13 cellular contexts compared by ENCODE assay signal in genomic region chr4:20015825-20016224, GRCh38.
DNase-seq lines count a peak whose midpoint lies in the region; ATAC-seq and TF ChIP-seq lines count a peak whose summit lies in the region.
"Had no signal": no experiment of that assay in that cellular context is flagged by ENCODE, and none has a peak within 500 bp of the region (broad histone marks: within the 10 kb centered on the region; RNA-seq: fewer than 3 reads in every experiment).

No MANE protein-coding gene starts in this region.

- no peak for TF ChIP-seq POLR2A in IMR-90 (IDR thresholded peaks at IDR 0.05; ENCODE audit: low read depth, low read length)

- ATAC-seq in IMR-90 (ENCODE audit: low read depth) (peak; percentile 40; the same call in 1 of the 2 replicates), mucosa of descending colon (peak; percentile 93), left ventricle myocardium superior (no peak)
- ATAC-seq: CD8-positive, alpha-beta T cell; K562 had no signal

- no peaks in the 10 kb centered on the region for H3K27me3 Mint-ChIP-seq in chondrocyte (ENCODE audit: low read depth)

- H4K20me1 ChIP-seq in IMR-90 (ENCODE audit: insufficient read depth, low read length) = no peaks in the 10 kb centered on the region

- no peaks in the 10 kb centered on the region for H3K79me1 ChIP-seq in IMR-90 (ENCODE audit: low read depth in 1 of 2, low read length in 2 of 2)

- peak overlapping the region; percentile 27; the same call in 1 of the 2 replicates for H2BK20ac ChIP-seq in IMR-90 (ENCODE audit: low read depth, low read length)

- H4K91ac ChIP-seq in IMR-90 (ENCODE audit: insufficient read depth, low read depth, low read length) = no peak overlapping the region

- no peaks in the 10 kb centered on the region for H3K79me2 ChIP-seq in ACC112 (ENCODE audit: control insufficient read depth, insufficient read depth, low read length, unreplicated experiment)

- no peak overlapping the region; the same call in 1 of the 2 replicates for H3K18ac ChIP-seq in IMR-90 (ENCODE audit: low read depth, low read length)

- no peaks in the 10 kb centered on the region for H3K27me3 ChIP-seq in ACC112 (ENCODE audit: insufficient read depth, low read length)
- no peaks in the 10 kb centered on the region for H3K27me3 ChIP-seq in IMR-90 (ENCODE audit: control insufficient read depth, insufficient read depth, low read length)
- H3K27me3 ChIP-seq: BE2C had no signal

- no peak overlapping the region for H2AK9ac ChIP-seq in IMR-90 (replicated peaks; ENCODE audit: low read depth, low read length, poor library complexity)

- H3K9me3 ChIP-seq in IMR-90 (ENCODE audit: control insufficient read depth, insufficient read depth, low read length) = no peaks in the 10 kb centered on the region
- H3K9me3 ChIP-seq in mucosa of descending colon = no peaks in the 10 kb centered on the region
- H3K9me3 ChIP-seq: BE2C had no signal

- H3K4ac ChIP-seq in IMR-90 (ENCODE audit: low read depth, low read length) = no peak overlapping the region

- CTCF ChIA-PET in IMR-90 (lab: Yijun Ruan, JAX) = no interaction called here

- no peak overlapping the region for H3K23ac ChIP-seq in IMR-90 (ENCODE audit: low read depth, low read length)

- peaks cover 3% of the 10 kb centered on the region; the same call in 1 of the 2 replicates for H3K9me1 ChIP-seq in IMR-90 (ENCODE audit: insufficient read depth, low read length)

- H3K4me2 ChIP-seq in IMR-90 (ENCODE audit: low read depth, low read length) = no peak overlapping the region

- TF ChIP-seq RAD21 in IMR-90 (IDR thresholded peaks at IDR 0.05; ENCODE audit: low read length) = no peak

- DNase-seq in IMR-90 (peak; percentile 80), chondrocyte (ENCODE audit: low spot score) (no peak), mucosa of descending colon (no peak), left ventricle myocardium superior (no peak), midbrain (lab: John Stamatoyannopoulos, UW) (no peak), ureter (ENCODE audit: low spot score) (no peak)
- DNase-seq: BE2C; CD8-positive, alpha-beta T cell; GM23248; NCI-H1092; RPMI8226 had no signal

- H3K56ac ChIP-seq in IMR-90 (ENCODE audit: extremely low read depth, insufficient read depth, low read length) = no peak overlapping the region

- peak overlapping the region; percentile 75 for H3K27ac Mint-ChIP-seq in chondrocyte (ENCODE audit: unreplicated experiment)
- H3K27ac Mint-ChIP-seq: CD8-positive, alpha-beta T cell had no signal

- dilution Hi-C loops in IMR-90 (cut with HindIII; ENCODE audit: low sequenced_read_pairs, unreplicated experiment) = no loop called here

- TF ChIP-seq CTCF in IMR-90 (conservative IDR thresholded peaks at IDR 0.05; ENCODE audit: low read depth, low read length) (no peak), chondrocyte (IDR thresholded peaks at IDR 0.05) (no peak), mucosa of descending colon (IDR thresholded peaks at IDR 0.05) (no peak)

- no TSS peak for BruUV-seq in IMR-90 (replicated peaks; lab: Mats Ljungman, UMichigan)

- no peak overlapping the region for H2AK5ac ChIP-seq in IMR-90 (ENCODE audit: low read depth, low read length)

- H3K4me1 ChIP-seq in ACC112 (ENCODE audit: control insufficient read depth, insufficient read depth, low read length, unreplicated experiment) (peaks cover 29% of the 10 kb centered on the region), IMR-90 (ENCODE audit: control insufficient read depth, insufficient read depth, low read length) (peaks cover 3% of the 10 kb centered on the region), mucosa of descending colon (ENCODE audit: low read depth) (no peaks in the 10 kb centered on the region)
- H3K4me1 ChIP-seq: BE2C had no signal

- H3K4me1 Mint-ChIP-seq in chondrocyte (ENCODE audit: low read depth) = peaks cover 34% of the 10 kb centered on the region

- H3K36me3 Mint-ChIP-seq in chondrocyte (ENCODE audit: low read depth) = no peaks in the 10 kb centered on the region
- H3K36me3 Mint-ChIP-seq: CD8-positive, alpha-beta T cell had no signal

- H2AFZ ChIP-seq in ACC112 (ENCODE audit: low read length, unreplicated experiment) (peak overlapping the region; percentile 6), IMR-90 (replicated peaks; ENCODE audit: low read length, poor library complexity) (no peak overlapping the region)
- H2AFZ ChIP-seq: GM23248 had no signal

- H3K4me3 ChIP-seq in ACC112 (ENCODE audit: low read depth, low read length) = no peak overlapping the region
- H3K4me3 ChIP-seq in IMR-90 (ENCODE audit: insufficient read depth, low read depth, low read length) = no peak overlapping the region
- no peak overlapping the region for H3K4me3 ChIP-seq in mucosa of descending colon
- H3K4me3 ChIP-seq: GM23248, K562 had no signal

- H4K5ac ChIP-seq in IMR-90 (ENCODE audit: low read depth, low read length) = no peak overlapping the region

- H3K27ac ChIP-seq in ACC112 (ENCODE audit: low read depth, low read length) = no peak overlapping the region
- H3K27ac ChIP-seq in IMR-90 (ENCODE audit: insufficient read depth, low read length) = no peak overlapping the region

- H3K14ac ChIP-seq in IMR-90 (replicated peaks; ENCODE audit: low read depth, low read length) = 0 out of 2 replicates have a peak overlapping the region, but pooled peaks have one; percentile 28

- POLR2A ChIA-PET in IMR-90 (lab: Charles Lee; ENCODE audit: unreplicated experiment) = no interaction called here

- H2BK5ac ChIP-seq in IMR-90 (ENCODE audit: low read depth, low read length, poor library complexity, severe bottlenecking) = no peak overlapping the region

- in situ Hi-C loops in IMR-90 (cut with MboI; ENCODE audit: low sequenced_read_pairs) = no loop called here

- WGBS in IMR-90 (ENCODE audit: extremely low coverage in 2 of 2, insufficient read length in 1 of 2), 2 experiments = no CpG with 5 or more reads among the region's 3 CpGs

- H4K8ac ChIP-seq in IMR-90 (ENCODE audit: low read depth in 2 of 2, low read length in 2 of 2) = peak overlapping the region in 1 of 2 experiments; percentile 13; a peak in 1 of 4 replicates

- no peak overlapping the region for H2BK120ac ChIP-seq in IMR-90 (ENCODE audit: low read depth, low read length)

- intact Hi-C loops in IMR-90 (cut with micrococcal nuclease) = no loop called here
- intact Hi-C loops in mucosa of descending colon (cut with DNase I, micrococcal nuclease) = no loop called here
- intact Hi-C loops in left ventricle myocardium superior (cut with micrococcal nuclease) = no loop called here

- H3K36me3 ChIP-seq in ACC112 (ENCODE audit: insufficient read depth, low read length) = no peaks in the 10 kb centered on the region
- H3K36me3 ChIP-seq in IMR-90 (ENCODE audit: control insufficient read depth, insufficient read depth, low read length) = no peaks in the 10 kb centered on the region
- H3K36me3 ChIP-seq in mucosa of descending colon (ENCODE audit: low read depth) = no peaks in the 10 kb centered on the region
- H3K36me3 ChIP-seq: BE2C had no signal

- H3K9ac ChIP-seq in IMR-90 (ENCODE audit: low read depth, low read length) = no peak overlapping the region
- H3K9ac ChIP-seq: GM23248 had no signal

- H3K4me3 Mint-ChIP-seq in chondrocyte (ENCODE audit: unreplicated experiment) = no peak overlapping the region
- H3K4me3 Mint-ChIP-seq: CD8-positive, alpha-beta T cell had no signal

- H2BK15ac ChIP-seq in IMR-90 (ENCODE audit: low read depth, low read length) = no peak overlapping the region

- H3K9me3 Mint-ChIP-seq in chondrocyte (ENCODE audit: low read depth) = no peaks in the 10 kb centered on the region

TF ChIP-seq in IMR-90, 13 proteins besides CTCF, POLR2A, EP300 and RAD21:
- TF ChIP-seq CEBPB (IDR thresholded peaks at IDR 0.05; ENCODE audit: low read depth, low read length) (peak; percentile 91), CHD1 (IDR thresholded peaks at IDR 0.05; ENCODE audit: low read depth, low read length) (no peak), BHLHE40 (IDR thresholded peaks at IDR 0.05; ENCODE audit: low read depth, low read length) (peak; percentile 96)
